Comparison of ENCODE assay signal across 9 cellular contexts in genomic region chr17:76529224-76529642, GRCh38. TPM values are rescaled to one million over a fixed set of nuclear protein-coding genes. Genes with fewer than 3 reads are reported as not detected.
DNase-seq lines count a peak whose midpoint lies in the region; ATAC-seq and TF ChIP-seq lines count a peak whose summit lies in the region.
"Had no signal": no experiment of that assay in that cellular context is flagged by ENCODE, and none has a peak within 500 bp of the region (broad histone marks: within the 10 kb centered on the region; RNA-seq: fewer than 3 reads in every experiment).

No MANE protein-coding gene starts in this region.

- peaks cover 17% of the 10 kb centered on the region for H3K4me1 Mint-ChIP-seq in activated CD4-positive, alpha-beta T cell treated with anti-CD3 and anti-CD28 coated beads, Interleukin-2, amount 10 ng/mL, durations not matched to agents 7 days and 5 days
- peaks cover 20% of the 10 kb centered on the region for H3K4me1 Mint-ChIP-seq in glutamatergic neuron (ENCODE audit: low read depth, unreplicated experiment)

- H3K4me3 Mint-ChIP-seq in activated CD4-positive, alpha-beta T cell treated with anti-CD3 and anti-CD28 coated beads, Interleukin-2, amount 10 ng/mL, durations not matched to agents 7 days and 5 days, result no peak overlapping the region
- H3K4me3 Mint-ChIP-seq in glutamatergic neuron (ENCODE audit: unreplicated experiment), result no peak overlapping the region
- H3K4me3 Mint-ChIP-seq: WTC11 had no signal

- H3K27ac Mint-ChIP-seq in activated CD4-positive, alpha-beta T cell treated with anti-CD3 and anti-CD28 coated beads, Interleukin-2, amount 10 ng/mL, durations not matched to agents 7 days and 5 days, result no peak overlapping the region
- H3K27ac Mint-ChIP-seq in glutamatergic neuron (ENCODE audit: unreplicated experiment), result no peak overlapping the region
- H3K27ac Mint-ChIP-seq: WTC11 had no signal

- 38 to 49% (median 40%) methylated on average over 8 to 9 of the region's 9 CpGs for WGBS in adrenal gland, 4 donors

- DNase-seq in GM03348 (ENCODE audit: low spot score), result peak; percentile 92
- DNase-seq in adrenal gland, result peak in 6 of 7 donors; percentile 33 to 85 (median 68)
- peak; percentile 89 for DNase-seq in left ventricle myocardium superior
- peak; percentile 84 for DNase-seq in smooth muscle cell of the brain vasculature (ENCODE audit: low read depth, low spot score)
- no peak for DNase-seq in activated CD4-positive, alpha-beta T cell treated with anti-CD3 and anti-CD28 coated beads, Interleukin-2, amount 10 ng/mL, durations not matched to agents 7 days and 5 days
- no peak for DNase-seq in glutamatergic neuron
- DNase-seq in NCI-H1436 treated with DMSO at 0.1 percent for 48 hours (lab: John Stamatoyannopoulos, UW), result no peak
- no peak for DNase-seq in NCI-H2029 treated with DMSO at 0.1 percent for 48 hours (lab: John Stamatoyannopoulos, UW)

- H3K4me3 ChIP-seq in adrenal gland, result no peak overlapping the region

- no peaks in the 10 kb centered on the region for H3K27me3 Mint-ChIP-seq in activated CD4-positive, alpha-beta T cell treated with anti-CD3 and anti-CD28 coated beads, Interleukin-2, amount 10 ng/mL, durations not matched to agents 7 days and 5 days
- peaks cover 7% of the 10 kb centered on the region for H3K27me3 Mint-ChIP-seq in glutamatergic neuron (ENCODE audit: unreplicated experiment)

- peak overlapping the region in 4 of 5 donors; percentile 62 to 91 (median 78) for H3K27ac ChIP-seq in adrenal gland

- H3K9me3 ChIP-seq in adrenal gland (replicated peaks in 1 of 3), result no peaks in the 10 kb centered on the region

- no peak for TF ChIP-seq CTCF in adrenal gland (IDR thresholded peaks at IDR 0.05)
- TF ChIP-seq CTCF in glutamatergic neuron (IDR thresholded peaks at IDR 0.05; ENCODE audit: partially characterized antibody, unreplicated experiment), result no peak

- no peak for TF ChIP-seq POLR2A in adrenal gland (IDR thresholded peaks at IDR 0.05)

- H3K27me3 ChIP-seq in adrenal gland, result no peaks in the 10 kb centered on the region

- CTCF ChIA-PET in activated CD4-positive, alpha-beta T cell treated with anti-CD3 and anti-CD28 coated beads, Interleukin-2, amount 10 ng/mL, durations not matched to agents 7 days and 5 days (lab: Charles Lee), result interaction anchor here (1.4 kb wide), 1 partner anchor 10 kb away, joined by 4 read pairs; no protein-coding TSS in a partner anchor

- intact Hi-C loops in adrenal gland (cut with DNase I), result loop anchor here in 1 of 2 donors (10.0 kb wide), 2 partner anchors 56 to 96 kb away; partner anchors contain the start of gene ST6GALNAC2
- intact Hi-C loops in left ventricle myocardium superior (cut with micrococcal nuclease), result no loop called here

- no peaks in the 10 kb centered on the region for H3K36me3 ChIP-seq in adrenal gland (replicated peaks in 1 of 2)

- no peaks in the 10 kb centered on the region for H3K36me3 Mint-ChIP-seq in activated CD4-positive, alpha-beta T cell treated with anti-CD3 and anti-CD28 coated beads, Interleukin-2, amount 10 ng/mL, durations not matched to agents 7 days and 5 days (ENCODE audit: low read depth)
- H3K36me3 Mint-ChIP-seq in glutamatergic neuron (ENCODE audit: unreplicated experiment), result no peaks in the 10 kb centered on the region
- H3K36me3 Mint-ChIP-seq: WTC11 had no signal

- POLR2A ChIA-PET in activated CD4-positive, alpha-beta T cell treated with anti-CD3 and anti-CD28 coated beads, Interleukin-2, amount 10 ng/mL, durations not matched to agents 7 days and 5 days (lab: Charles Lee), result no interaction called here

- H3K9me3 Mint-ChIP-seq in activated CD4-positive, alpha-beta T cell treated with anti-CD3 and anti-CD28 coated beads, Interleukin-2, amount 10 ng/mL, durations not matched to agents 7 days and 5 days, result no peaks in the 10 kb centered on the region
- peaks cover 3% of the 10 kb centered on the region for H3K9me3 Mint-ChIP-seq in glutamatergic neuron (ENCODE audit: unreplicated experiment)
- H3K9me3 Mint-ChIP-seq: WTC11 had no signal

- ATAC-seq in left ventricle myocardium superior, result peak; percentile 71

- H3K4me1 ChIP-seq in adrenal gland (replicated peaks in 1 of 2), result peaks cover 24 to 54% of the 10 kb centered on the region in 2 donors

RNA-seq across cellular contexts. Expression of gene CYGB, which starts 8.3 kb away (rescaled TPM):
- 10 to 100 TPM in 7 of 8 donors, 1 to 10 TPM in 1; 9.5 to 18.1 (median 14.3) TPM for total RNA-seq in adrenal gland
- polyA plus RNA-seq in adrenal gland, result 10 to 100 TPM in 2 of 3 donors, 1 to 10 TPM in 1; 7.8 to 38.3 (median 32.1) TPM
- total RNA-seq in left ventricle myocardium superior, result 28.0 TPM
- not detected for total RNA-seq in activated CD4-positive, alpha-beta T cell treated with anti-CD3 and anti-CD28 coated beads, Interleukin-2, amount 10 ng/mL, durations not matched to agents 7 days and 5 days
- total RNA-seq in glutamatergic neuron (ENCODE audit: unreplicated experiment), result 20.4 TPM

RNA-seq across cellular contexts. Expression of gene PRCD, which starts 10.6 kb away (rescaled TPM):
- total RNA-seq in adrenal gland (1 to 10 TPM in 6 of 8 donors, not detected in 2; 1.5 to 5.7 (median 2.8) TPM), left ventricle myocardium superior (4.3 TPM), glutamatergic neuron (ENCODE audit: unreplicated experiment) (1.4 TPM)
- polyA plus RNA-seq in adrenal gland, result 10 to 100 TPM in 2 of 3 donors, 1 to 10 TPM in 1; 4.5 to 37.2 (median 14.3) TPM
- total RNA-seq in activated CD4-positive, alpha-beta T cell treated with anti-CD3 and anti-CD28 coated beads, Interleukin-2, amount 10 ng/mL, durations not matched to agents 7 days and 5 days, result not detected

RNA-seq across cellular contexts. Expression of gene RHBDF2, which starts 28.0 kb away (rescaled TPM):
- 100 to 1,000 TPM in 1 of 8 donors, 10 to 100 TPM in 7; 12.3 to 156 (median 43.8) TPM for total RNA-seq in adrenal gland
- 10 to 100 TPM in 2 of 3 donors, 1 to 10 TPM in 1; 4.9 to 39.3 (median 19.1) TPM for polyA plus RNA-seq in adrenal gland
- total RNA-seq in left ventricle myocardium superior, result 17.7 TPM
- total RNA-seq in activated CD4-positive, alpha-beta T cell treated with anti-CD3 and anti-CD28 coated beads, Interleukin-2, amount 10 ng/mL, durations not matched to agents 7 days and 5 days, result 10 to 100 TPM; 37.1 to 41.6 TPM
- 1.9 TPM for total RNA-seq in glutamatergic neuron (ENCODE audit: unreplicated experiment)

RNA-seq across cellular contexts. Expression of gene ST6GALNAC2, which starts 56.4 kb away (rescaled TPM):
- total RNA-seq in adrenal gland (10 to 100 TPM in 2 of 8 donors, 1 to 10 TPM in 6; 4.5 to 37.8 (median 6.4) TPM), left ventricle myocardium superior (5.1 TPM), glutamatergic neuron (ENCODE audit: unreplicated experiment) (0.32 TPM)
- 1 to 10 TPM; 3.4 to 4.3 (median 3.8) TPM for polyA plus RNA-seq in adrenal gland
- not detected for total RNA-seq in activated CD4-positive, alpha-beta T cell treated with anti-CD3 and anti-CD28 coated beads, Interleukin-2, amount 10 ng/mL, durations not matched to agents 7 days and 5 days
- total RNA-seq: WTC11 had no signal

Comparison
In these comparisons a context has a peak if more than half of its experiments do, and no peak if none do; other contexts are left out.
1. DNase-seq: peak in GM03348 (single experiment), adrenal gland (6 of 7), left ventricle myocardium superior (single experiment) and smooth muscle cell of the brain vasculature (single experiment); none in activated CD4-positive, alpha-beta T cell treated with anti-CD3 and anti-CD28 coated beads, Interleukin-2, amount 10 ng/mL, durations not matched to agents 7 days and 5 days (single experiment), glutamatergic neuron (single experiment), NCI-H1436 treated with DMSO at 0.1 percent for 48 hours (single experiment) and NCI-H2029 treated with DMSO at 0.1 percent for 48 hours (single experiment).
2. RNA of gene CYGB, which starts 8.3 kb away (total RNA-seq): 28.0 TPM in left ventricle myocardium superior (single experiment), 20.4 TPM in glutamatergic neuron (single experiment) and 9.5 to 18.1 TPM in adrenal gland; not detected in activated CD4-positive, alpha-beta T cell treated with anti-CD3 and anti-CD28 coated beads, Interleukin-2, amount 10 ng/mL, durations not matched to agents 7 days and 5 days; every median in the first group is over 4 times any median in the second.